In the genomic region with DNA sequence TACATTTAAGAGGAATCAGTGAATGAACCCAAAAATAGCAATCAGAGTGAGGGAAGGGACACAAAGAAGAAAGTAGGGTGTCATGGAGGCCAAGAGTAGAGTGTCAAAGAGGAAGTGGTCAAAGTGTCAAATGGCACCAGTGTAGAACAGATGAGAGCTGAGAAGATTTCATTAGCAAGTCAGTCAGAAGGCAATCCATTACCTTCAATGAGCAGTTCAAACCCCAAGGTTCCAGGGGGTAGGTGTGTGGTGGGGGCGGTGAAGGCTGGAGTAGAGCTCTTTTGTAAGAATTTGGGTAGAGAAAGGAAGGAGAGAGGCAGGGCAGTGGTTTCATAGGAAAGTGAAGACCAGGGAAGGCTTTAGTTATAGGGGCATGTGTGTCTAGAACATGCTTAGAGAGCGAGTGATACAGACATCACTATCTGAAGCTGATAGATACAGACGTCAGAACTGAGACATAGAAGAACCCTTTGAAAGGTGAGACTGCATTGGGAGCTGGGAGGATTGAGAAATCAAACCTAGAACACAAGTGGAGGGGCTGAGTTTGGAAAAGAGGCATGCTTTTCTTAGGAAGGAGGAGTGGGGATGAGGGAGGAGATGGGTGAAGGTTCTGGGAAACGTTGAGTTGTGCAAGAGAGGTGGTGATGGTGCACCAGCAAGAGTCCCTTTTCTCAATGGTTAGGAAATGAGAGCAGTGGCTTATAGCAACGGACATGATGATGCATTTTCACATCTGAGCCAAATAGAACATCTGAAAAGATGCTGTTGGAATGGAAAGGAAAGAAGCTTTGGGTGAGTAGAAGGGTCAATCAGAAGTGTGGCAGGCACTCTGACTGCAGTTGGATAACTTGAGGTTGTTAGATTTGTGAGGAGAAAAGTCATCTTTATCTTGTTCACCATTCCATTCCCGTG, we compare ENCODE assay signal across 1 cellular context.
TF ChIP-seq lines count a peak whose summit lies in the region.

No MANE protein-coding gene starts in this region.

TF ChIP-seq in GM12878, 131 proteins besides CTCF, POLR2A, EP300 and RAD21 (continued from another document):
- TF ChIP-seq BHLHE40 (IDR thresholded peaks at IDR 0.05; ENCODE audit: borderline replicate concordance in 1 of 2, low read depth in 2 of 2, low read length in 1 of 2) = no peak
- TF ChIP-seq PAX8 (IDR thresholded peaks at IDR 0.05) = no peak
- no peak for TF ChIP-seq SP1 (IDR thresholded peaks at IDR 0.05; ENCODE audit: low read depth, low read length)
- no peak for TF ChIP-seq SUZ12 (IDR thresholded peaks at IDR 0.05; ENCODE audit: unreplicated experiment)
- TF ChIP-seq SPI1 (IDR thresholded peaks at IDR 0.05; ENCODE audit: borderline replicate concordance, insufficient read depth, low read depth, low read length) = peak; percentile 34; the same call in 1 of the 2 replicates
- TF ChIP-seq RBBP5 (conservative IDR thresholded peaks at IDR 0.05) = no peak
- TF ChIP-seq SMAD5 (IDR thresholded peaks at IDR 0.05; ENCODE audit: low read depth) = no peak
